In the genomic region with DNA sequence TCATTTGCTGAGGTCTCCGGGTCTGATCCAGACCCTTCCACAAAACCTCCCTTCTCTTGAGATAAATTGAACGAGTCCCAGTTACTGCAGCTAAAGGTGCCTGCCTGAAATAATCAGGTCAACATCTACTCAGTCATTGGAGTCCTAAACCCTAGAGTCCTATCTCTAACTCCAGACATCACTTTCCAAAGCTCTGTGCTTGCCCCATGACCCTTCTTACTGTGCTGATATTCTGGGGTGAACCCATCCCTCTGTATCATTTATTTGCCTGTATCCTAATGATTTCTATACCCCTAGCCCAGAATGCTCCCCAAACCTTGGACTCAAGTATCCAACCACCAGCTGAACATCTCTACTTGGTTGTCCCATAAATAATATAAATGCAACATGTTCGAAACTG, we compare ENCODE assay signal across 28 cellular contexts.
"Had no signal": no experiment of that assay in that cellular context is flagged by ENCODE, and none has a peak within 500 bp of the region (broad histone marks: within the 10 kb centered on the region; RNA-seq: fewer than 3 reads in every experiment).

No MANE protein-coding gene starts in this region.

- H3K4me3 ChIP-seq: ovary, psoas muscle, right lobe of liver, sigmoid colon, suprapubic skin, testis, tibial artery, transverse colon, upper lobe of right lung, uterus had no signal

- DNase-seq: naive thymus-derived CD8-positive, alpha-beta T cell; nephron progenitor cell; nucleus accumbens; ovary; posterior cingulate gyrus; psoas muscle; right cardiac atrium; right lobe of liver; sigmoid colon; small intestine; stimulated activated CD4-positive, alpha-beta T cell treated with anti-CD3 and anti-CD28 coated beads, Interleukin-15, amount 100 ng/mL, for 24 hours; stimulated activated CD4-positive, alpha-beta T cell treated with anti-CD3 and anti-CD28 coated beads, Interleukin-2, amount 100 ng/mL, for 24 hours; stimulated activated CD4-positive, alpha-beta T cell treated with anti-CD3 and anti-CD28 coated beads, Interleukin-2, amount 100 ng/mL, for 48 hours; stimulated activated CD4-positive, alpha-beta T cell treated with anti-CD3 and anti-CD28 coated beads, Interleukin-4, amount 100 ng/mL, for 24 hours; stimulated activated naive CD4-positive, alpha-beta T cell; stimulated activated naive CD8-positive, alpha-beta T cell treated with anti-CD3 and anti-CD28 coated beads, Interleukin-15, amount 100 ng/mL, for 72 hours; stimulated activated naive CD8-positive, alpha-beta T cell treated with anti-CD3 and anti-CD28 coated beads, Interleukin-15, Interleukin-2, amounts not matched to agents 100 U/mL and 50 U/mL, for 24 hours; substantia nigra; testis; tibial artery; transverse colon; upper lobe of right lung; uterus had no signal

- H3K27me3 ChIP-seq: neutrophil, ovary, right lobe of liver, sigmoid colon, testis, transverse colon, upper lobe of right lung, uterus had no signal

- H3K4me1 ChIP-seq: parathyroid adenoma, psoas muscle, sigmoid colon, suprapubic skin, testis, tibial artery, transverse colon, uterus had no signal

- ATAC-seq: naive thymus-derived CD8-positive, alpha-beta T cell; natural killer cell treated with Interleukin-12 subunit alpha and Interleukin-12 subunit beta and Interleukin-15 and Interleukin-18, amount 100 ng/mL, for 72 hours; psoas muscle; right cardiac atrium; right lobe of liver; stimulated activated effector memory CD8-positive, alpha-beta T cell treated with anti-CD3 and anti-CD28 coated beads, Interleukin-12 subunit alpha, Interleukin-12 subunit beta, amount 100 ng/mL, for 72 hours; stimulated activated naive CD8-positive, alpha-beta T cell treated with anti-CD3 and anti-CD28 coated beads, Interleukin-15, amount 100 ng/mL, for 72 hours; stimulated activated naive CD8-positive, alpha-beta T cell treated with anti-CD3 and anti-CD28 coated beads, Interleukin-15, Interleukin-2, amounts not matched to agents 100 U/mL and 50 U/mL, for 24 hours; upper lobe of right lung had no signal

- H3K9me3 ChIP-seq: neutrophil, ovary, psoas muscle, right lobe of liver, sigmoid colon, suprapubic skin, testis, tibial artery, transverse colon, upper lobe of right lung, uterus had no signal

- H3K27ac ChIP-seq: neutrophil, ovary, parathyroid adenoma, psoas muscle, right lobe of liver, sigmoid colon, suprapubic skin, testis, tibial artery, transverse colon, upper lobe of right lung, uterus had no signal

- FAIRE-seq: small intestine had no signal

- H3K79me2 ChIP-seq: parathyroid adenoma had no signal

- H3K36me3 ChIP-seq: neutrophil, ovary, right lobe of liver, sigmoid colon, suprapubic skin, tibial artery, transverse colon, upper lobe of right lung, uterus had no signal

- H3K9ac ChIP-seq: parathyroid adenoma had no signal

- H2AFZ ChIP-seq: parathyroid adenoma had no signal
